In genomic region chr4:186624951-186625350, GRCh38 we compare ENCODE assay signal across 15 cellular contexts.
DNase-seq lines count a peak whose midpoint lies in the region; ATAC-seq and TF ChIP-seq lines count a peak whose summit lies in the region.
"Had no signal": no experiment of that assay in that cellular context is flagged by ENCODE, and none has a peak within 500 bp of the region (broad histone marks: within the 10 kb centered on the region; RNA-seq: fewer than 3 reads in every experiment).

No MANE protein-coding gene starts in this region.

- no peak overlapping the region for H3K4me3 ChIP-seq in epithelial cell of proximal tubule (ENCODE audit: low read depth, low read length)
- H3K4me3 ChIP-seq in neural progenitor cell = peak overlapping the region; percentile 12
- H3K4me3 ChIP-seq: breast epithelium had no signal

- H3K27me3 ChIP-seq in neural progenitor cell = no peaks in the 10 kb centered on the region
- H3K27me3 ChIP-seq: breast epithelium had no signal

- peaks cover 15% of the 10 kb centered on the region for H4K20me1 ChIP-seq in neural progenitor cell (ENCODE audit: low read depth)

- no peak overlapping the region for H2AFZ ChIP-seq in neural progenitor cell (replicated peaks)

- H3K9me3 ChIP-seq in KOPT-K1 (ENCODE audit: insufficient read depth, low read length, poor library complexity, severe bottlenecking) = no peaks in the 10 kb centered on the region
- no peaks in the 10 kb centered on the region for H3K9me3 ChIP-seq in neural progenitor cell (ENCODE audit: low read depth)
- H3K9me3 ChIP-seq: breast epithelium had no signal

- no peak overlapping the region for H3K4me3 Mint-ChIP-seq in neural progenitor cell
- H3K4me3 Mint-ChIP-seq: activated CD4-positive, alpha-beta T cell treated with anti-CD3 and anti-CD28 coated beads for 36 hours; activated T-helper 1 cell treated with anti-CD3 and anti-CD28 coated beads, Interleukin-12 subunit alpha, Interleukin-12 subunit beta, Interleukin-2, Interleukin-4 antibody, amounts not matched to agents 30 ng/mL and 10 ng/mL and 1 ng/mL, durations not matched to agents 14 hours and 24 hours and 36 hours; CD4-positive, CD25-positive, alpha-beta regulatory T cell had no signal

- H3K4me2 ChIP-seq in neural progenitor cell = peak overlapping the region; percentile 54

- peaks cover 72% of the 10 kb centered on the region for H3K36me3 Mint-ChIP-seq in neural progenitor cell
- H3K36me3 Mint-ChIP-seq: CD4-positive, CD25-positive, alpha-beta regulatory T cell had no signal

- TF ChIP-seq CTCF in epithelial cell of proximal tubule (conservative IDR thresholded peaks at IDR 0.05; ENCODE audit: low read depth, low read length) (no peak), neural progenitor cell (IDR thresholded peaks at IDR 0.05) (no peak)

- no peaks in the 10 kb centered on the region for H3K27me3 Mint-ChIP-seq in neural progenitor cell (ENCODE audit: insufficient read depth, low read depth)
- H3K27me3 Mint-ChIP-seq: activated CD4-positive, alpha-beta T cell treated with anti-CD3 and anti-CD28 coated beads for 36 hours; CD4-positive, CD25-positive, alpha-beta regulatory T cell had no signal

- no peaks in the 10 kb centered on the region for H3K9me3 Mint-ChIP-seq in neural progenitor cell

- no peak overlapping the region for H3K9ac ChIP-seq in neural progenitor cell

- peak; percentile 39 for DNase-seq in AG08396 (ENCODE audit: low spot score)
- DNase-seq in epithelial cell of proximal tubule (ENCODE audit: low read depth) = peak; percentile 23
- peak; percentile 50 for DNase-seq in neural progenitor cell (ENCODE audit: low spot score)
- DNase-seq in NCI-H748 (lab: John Stamatoyannopoulos, UW; ENCODE audit: unreplicated experiment) = no peak
- no peak for DNase-seq in T-helper 2 cell
- DNase-seq in NCI-H345 treated with DMSO at 0.1 percent for 48 hours (lab: John Stamatoyannopoulos, UW; ENCODE audit: unreplicated experiment) = no peak
- DNase-seq: activated CD4-positive, alpha-beta T cell treated with anti-CD3 and anti-CD28 coated beads for 36 hours; CD4-positive, CD25-positive, alpha-beta regulatory T cell; NCI-H1436; NCI-H524; stimulated activated naive CD4-positive, alpha-beta T cell treated with Interleukin-2 at 50 U/mL for 16 hours had no signal

- ATAC-seq in esophagus mucosa = no peak
- ATAC-seq: activated CD4-positive, alpha-beta T cell treated with anti-CD3 and anti-CD28 coated beads for 36 hours had no signal

- H3K4me1 Mint-ChIP-seq in neural progenitor cell = peaks cover 25% of the 10 kb centered on the region

- H3F3A ChIP-seq in neural progenitor cell (ENCODE audit: low read depth) = peaks cover 28% of the 10 kb centered on the region

- H3K36me3 ChIP-seq in KOPT-K1 (ENCODE audit: insufficient read depth, low read length) (peaks cover 50% of the 10 kb centered on the region), neural progenitor cell (peaks cover 5% of the 10 kb centered on the region)

- peaks cover 46% of the 10 kb centered on the region for H3K79me2 ChIP-seq in neural progenitor cell (ENCODE audit: low read depth)

- no peak overlapping the region for H3K27ac Mint-ChIP-seq in neural progenitor cell
- H3K27ac Mint-ChIP-seq: activated CD4-positive, alpha-beta T cell treated with anti-CD3 and anti-CD28 coated beads for 36 hours; activated T-helper 1 cell treated with anti-CD3 and anti-CD28 coated beads, Interleukin-12 subunit alpha, Interleukin-12 subunit beta, Interleukin-2, Interleukin-4 antibody, amounts not matched to agents 30 ng/mL and 10 ng/mL and 1 ng/mL, durations not matched to agents 14 hours and 24 hours and 36 hours; CD4-positive, CD25-positive, alpha-beta regulatory T cell had no signal

- H3K27ac ChIP-seq in KOPT-K1 (ENCODE audit: low read depth, low read length, poor library complexity, severe bottlenecking) (peak overlapping the region; percentile 19), neural progenitor cell (peak overlapping the region; percentile 68)
- H3K27ac ChIP-seq: breast epithelium had no signal

- peaks cover 24% of the 10 kb centered on the region for H3K4me1 ChIP-seq in neural progenitor cell
- H3K4me1 ChIP-seq: breast epithelium had no signal

Comparison
In these comparisons a context has a peak if more than half of its experiments do, and no peak if none do; other contexts are left out.
1. DNase-seq: peak in AG08396 (single experiment), epithelial cell of proximal tubule (single experiment) and neural progenitor cell (single experiment); none in NCI-H748 (single experiment), T-helper 2 cell (0 of 5) and NCI-H345 treated with DMSO at 0.1 percent for 48 hours (single experiment).